Comparison of ENCODE assay signal across 19 cellular contexts in genomic region chr3:47409688-47410416, GRCh38. TPM values are rescaled to one million over a fixed set of nuclear protein-coding genes. Genes with fewer than 3 reads are reported as not detected.
DNase-seq lines count a peak whose midpoint lies in the region; ATAC-seq and TF ChIP-seq lines count a peak whose summit lies in the region.
"Had no signal": no experiment of that assay in that cellular context is flagged by ENCODE, and none has a peak within 500 bp of the region (broad histone marks: within the 10 kb centered on the region; RNA-seq: fewer than 3 reads in every experiment).

No MANE protein-coding gene starts in this region.

- DNase-seq in stimulated activated naive CD8-positive, alpha-beta T cell treated with anti-CD3 and anti-CD28 coated beads, Interleukin-15, amount 100 ng/mL, for 72 hours: no peak
- DNase-seq in stimulated activated naive CD8-positive, alpha-beta T cell treated with anti-CD3 and anti-CD28 coated beads, Interleukin-15, Interleukin-2, amounts not matched to agents 100 U/mL and 50 U/mL, for 24 hours: no peak
- DNase-seq in HCT116 (ENCODE audit: low read depth, low spot score): no peak
- DNase-seq in iPS-NIHi11 (ENCODE audit: low spot score): peak; percentile 25
- DNase-seq: Caco-2; CD4-positive, CD25-positive, alpha-beta regulatory T cell; DMS153; IMR-90; NCI-H1105; NCI-H1694; NCI-H2107; NCI-H748 treated with DMSO at 0.1 percent for 48 hours; SIG-M5; SK-N-SH had no signal

- no peak overlapping the region for H3K4me2 ChIP-seq in HCT116 (ENCODE audit: low read length)
- H3K4me2 ChIP-seq: A549, SK-N-SH had no signal

- TF ChIP-seq CTCF in HCT116 (IDR thresholded peaks at IDR 0.05 in 2 of 3, conservative IDR thresholded peaks at IDR 0.05 in 1 of 3; ENCODE audit: borderline replicate concordance in 1 of 3, insufficient read depth in 1 of 3, low read depth in 2 of 3, low read length in 2 of 3): no peak

- no peak overlapping the region for H3K4me3 ChIP-seq in HCT116 (replicated peaks in 1 of 2; ENCODE audit: low read depth in 1 of 2, low read length in 2 of 2)
- H3K4me3 ChIP-seq: A549 had no signal

- H3K4me1 Mint-ChIP-seq in stimulated activated naive CD8-positive, alpha-beta T cell treated with anti-CD3 and anti-CD28 coated beads, Interleukin-15, amount 100 ng/mL, for 72 hours: no peaks in the 10 kb centered on the region

- RAD21 ChIA-PET in HCT116 (lab: Charles Lee; ENCODE audit: low non-redundant PET in 1 of 2, low total read pairs in 2 of 2, uncharacterized antibody in 2 of 2, unreplicated experiment in 2 of 2): no interaction called here

- TF ChIP-seq RAD21 in HCT116 (IDR thresholded peaks at IDR 0.05; ENCODE audit: low read depth): no peak

- no peak overlapping the region for H3K27ac ChIP-seq in HCT116 (ENCODE audit: low read depth, low read length)
- H3K27ac ChIP-seq: A549, RWPE1 had no signal

- no peak overlapping the region for H3K9ac ChIP-seq in HCT116 (ENCODE audit: low read length)
- H3K9ac ChIP-seq: SK-N-SH had no signal

- no peak overlapping the region for H3K27ac Mint-ChIP-seq in stimulated activated naive CD8-positive, alpha-beta T cell treated with anti-CD3 and anti-CD28 coated beads, Interleukin-15, amount 100 ng/mL, for 72 hours
- H3K27ac Mint-ChIP-seq: CD4-positive, CD25-positive, alpha-beta regulatory T cell had no signal

- H3K9me3 Mint-ChIP-seq in stimulated activated naive CD8-positive, alpha-beta T cell treated with anti-CD3 and anti-CD28 coated beads, Interleukin-15, amount 100 ng/mL, for 72 hours: no peaks in the 10 kb centered on the region
- H3K9me3 Mint-ChIP-seq: CD4-positive, CD25-positive, alpha-beta regulatory T cell had no signal

- H3K9me3 ChIP-seq in HCT116 (ENCODE audit: control insufficient read depth in 1 of 2, insufficient read depth in 1 of 2, low read depth in 1 of 2, low read length in 2 of 2): no peaks in the 10 kb centered on the region
- H3K9me3 ChIP-seq: A549, Caco-2, SK-N-SH had no signal

- peak; percentile 18 for ATAC-seq in stimulated activated naive CD8-positive, alpha-beta T cell treated with anti-CD3 and anti-CD28 coated beads, Interleukin-15, amount 100 ng/mL, for 72 hours
- ATAC-seq in stimulated activated naive CD8-positive, alpha-beta T cell treated with anti-CD3 and anti-CD28 coated beads, Interleukin-15, Interleukin-2, amounts not matched to agents 100 U/mL and 50 U/mL, for 24 hours: no peak
- ATAC-seq in HCT116 (no peak), GM18909 (IDR thresholded peaks at IDR 0.05; ENCODE audit: poor library complexity, unreplicated experiment) (no peak), GM21528 (IDR thresholded peaks at IDR 0.05; ENCODE audit: low FRiP score, unreplicated experiment) (no peak), GM19452 (IDR thresholded peaks at IDR 0.05; ENCODE audit: unreplicated experiment) (no peak)
- ATAC-seq: A549 had no signal

- CTCF ChIA-PET in HCT116 (lab: Charles Lee): interaction anchor here (0.6 to 1.4 kb wide), 2 partner anchors 11 to 20 kb away, joined by 3 read pairs; no protein-coding TSS in a partner anchor

- BruUV-seq in HCT116 (replicated peaks; lab: Mats Ljungman, UMichigan): TSS peak; percentile 27

- no peak for TF ChIP-seq POLR2A in HCT116 (IDR thresholded peaks at IDR 0.05; ENCODE audit: borderline replicate concordance, extremely low read depth, insufficient read depth, insufficient read length)

- H3K36me3 ChIP-seq in HCT116 (ENCODE audit: control insufficient read depth in 1 of 2, insufficient read depth in 2 of 2, low read length in 2 of 2): peaks cover 16 to 24% of the 10 kb centered on the region in 2 experiments; a peak in 3 of 4 replicates

- no peak overlapping the region for H2AFZ ChIP-seq in HCT116 (ENCODE audit: low read depth, low read length, poor library complexity, severe bottlenecking)

- H3K27me3 Mint-ChIP-seq in stimulated activated naive CD8-positive, alpha-beta T cell treated with anti-CD3 and anti-CD28 coated beads, Interleukin-15, amount 100 ng/mL, for 72 hours: no peaks in the 10 kb centered on the region
- H3K27me3 Mint-ChIP-seq: CD4-positive, CD25-positive, alpha-beta regulatory T cell had no signal

- H3K27me3 ChIP-seq in HCT116 (ENCODE audit: insufficient read depth, low read length): no peaks in the 10 kb centered on the region

- H3K9me2 ChIP-seq in HCT116 (ENCODE audit: insufficient read depth): no peaks in the 10 kb centered on the region
- H3K9me2 ChIP-seq: SK-N-SH had no signal

- intact Hi-C loops in HCT116 (cut with micrococcal nuclease): no loop called here

- H4K20me1 ChIP-seq in HCT116 (ENCODE audit: insufficient read depth): no peaks in the 10 kb centered on the region

- H3K4me1 ChIP-seq in HCT116 (ENCODE audit: control insufficient read depth in 1 of 2, insufficient read depth in 2 of 2, low read length in 2 of 2): peaks cover 0 to 2% of the 10 kb centered on the region in 2 experiments; a peak in 2 of 4 replicates
- H3K4me1 ChIP-seq: A549 had no signal

- no peaks in the 10 kb centered on the region; the same call in 1 of the 2 replicates for H3K79me2 ChIP-seq in HCT116 (ENCODE audit: insufficient read depth, low read length)

- H3K4me3 Mint-ChIP-seq in stimulated activated naive CD8-positive, alpha-beta T cell treated with anti-CD3 and anti-CD28 coated beads, Interleukin-15, amount 100 ng/mL, for 72 hours: no peak overlapping the region
- H3K4me3 Mint-ChIP-seq: CD4-positive, CD25-positive, alpha-beta regulatory T cell had no signal

- POLR2A ChIA-PET in HCT116 (lab: Charles Lee): no interaction called here

TF ChIP-seq in HCT116, 20 proteins besides CTCF, POLR2A, EP300 and RAD21:
- TF ChIP-seq SRF (IDR thresholded peaks at IDR 0.05; ENCODE audit: low read depth) (no peak), SP1 (IDR thresholded peaks at IDR 0.05; ENCODE audit: low read depth) (no peak), REST (IDR thresholded peaks at IDR 0.05; ENCODE audit: low read depth) (no peak)
TF ChIP-seq in HCT116: peak in this region for 0.

RNA-seq across cellular contexts. Expression of gene PTPN23, which starts 29.0 kb away (rescaled TPM):
- total RNA-seq in HCT116 (2021; ENCODE audit: unreplicated experiment): 56.5 TPM
- polyA plus RNA-seq in HCT116 (2012): 34.9 and 39.5 TPM in 2 replicates
